ENCODE assay signal across 8 cellular contexts in genomic region chr7:128608678-128609421, GRCh38.
DNase-seq lines count a peak whose midpoint lies in the region; ATAC-seq and TF ChIP-seq lines count a peak whose summit lies in the region.
"Not testable (repeated sequence)": the region's sequence is repeated elsewhere in the genome, so short reads cannot be mapped to it uniquely, and the experiment has no call there.

No MANE protein-coding gene starts in this region.

- H3K27ac ChIP-seq in coronary artery = not testable (repeated sequence)

- H3K27ac Mint-ChIP-seq in Calu3 (ENCODE audit: unreplicated experiment) = peak overlapping the region; percentile 31

- DNase-seq in Calu3 (peak; percentile 55), NCI-H526 treated with DMSO at 0.1 percent for 48 hours (lab: John Stamatoyannopoulos, UW) (peak; percentile 43), left kidney (ENCODE audit: low read depth, low spot score) (peak; percentile 12)
- not testable (repeated sequence) for DNase-seq in GM20000 (ENCODE audit: low spot score); coronary artery (ENCODE audit: low spot score)
- DNase-seq in activated CD4-positive, alpha-beta T cell treated with anti-CD3 and anti-CD28 coated beads for 24 hours (ENCODE audit: low read depth in 2 of 2) = peak; percentile 2 to 14
- peak; percentile 3 to 17 (median 5) for DNase-seq in stimulated activated CD4-positive, alpha-beta T cell treated with anti-CD3 and anti-CD28 coated beads, TNF-alpha, amount 100 ng/mL, for 48 hours (ENCODE audit: low read depth in 3 of 3)

- not testable (repeated sequence) for H3K9me3 Mint-ChIP-seq in Calu3 (ENCODE audit: low read depth, unreplicated experiment)

- intact Hi-C loops in Calu3 (cut with micrococcal nuclease; ENCODE audit: unreplicated experiment) = not testable (repeated sequence)

- H3K4me3 ChIP-seq in coronary artery = peak overlapping the region; percentile 49

- not testable (repeated sequence) for H3K36me3 Mint-ChIP-seq in Calu3 (ENCODE audit: insufficient read depth, unreplicated experiment)

- not testable (repeated sequence) for H3K4me1 Mint-ChIP-seq in Calu3 (ENCODE audit: low read depth, unreplicated experiment)

- not testable (repeated sequence) for H3K27me3 Mint-ChIP-seq in Calu3 (ENCODE audit: unreplicated experiment)

- CTCF ChIA-PET in Calu3 (lab: Charles Lee) = interaction anchor here (0.7 to 1.1 kb wide), 2 partner anchors 275 to 483 kb away, joined by 4 to 5 read pairs; no protein-coding TSS in a partner anchor

- H3K4me3 Mint-ChIP-seq in Calu3 (ENCODE audit: low read depth, unreplicated experiment) = peak overlapping the region; percentile 62

- not testable (repeated sequence) for BruUV-seq in Calu3 (replicated peaks; lab: Mats Ljungman, UMichigan)

- TF ChIP-seq CTCF in Calu3 (IDR thresholded peaks at IDR 0.05; ENCODE audit: unreplicated experiment) = peak; percentile 25
- peak; percentile 7 for TF ChIP-seq CTCF in GM20000 (IDR thresholded peaks at IDR 0.05; ENCODE audit: extremely low read depth, missing control alignments)
- TF ChIP-seq CTCF in coronary artery (IDR thresholded peaks at IDR 0.05) = peak; percentile 33

- peak; percentile 72 for ATAC-seq in HG03565 (IDR thresholded peaks at IDR 0.05; ENCODE audit: unreplicated experiment)
